Comparison of ENCODE assay signal across 1 cellular context in genomic region chr10:47370015-47370767, GRCh38.
TF ChIP-seq lines count a peak whose summit lies in the region.

No MANE protein-coding gene starts in this region.

TF ChIP-seq in HepG2, 621 proteins besides CTCF, POLR2A, EP300 and RAD21:
- no peak for TF ChIP-seq ZNF563 (CRISPR knock-in tag; IDR thresholded peaks at IDR 0.05)
- no peak for TF ChIP-seq ZNF724P (CRISPR knock-in tag; IDR thresholded peaks at IDR 0.05; ENCODE audit: borderline replicate concordance)
- TF ChIP-seq PRMT3 (CRISPR knock-in tag; IDR thresholded peaks at IDR 0.05; ENCODE audit: borderline replicate concordance, low read depth) = no peak
- no peak for TF ChIP-seq ZMAT3 (CRISPR knock-in tag; conservative IDR thresholded peaks at IDR 0.05)
- no peak for TF ChIP-seq PLRG1 (conservative IDR thresholded peaks at IDR 0.05)
- TF ChIP-seq ZNF746 (CRISPR knock-in tag; IDR thresholded peaks at IDR 0.05) = no peak
- no peak for TF ChIP-seq GZF1 (CRISPR knock-in tag; IDR thresholded peaks at IDR 0.05)
- no peak for TF ChIP-seq KDM1A (CRISPR knock-in tag; IDR thresholded peaks at IDR 0.05)
- TF ChIP-seq ZNF790 (CRISPR knock-in tag; IDR thresholded peaks at IDR 0.05; ENCODE audit: borderline replicate concordance) = no peak
- TF ChIP-seq, protein P1, sequence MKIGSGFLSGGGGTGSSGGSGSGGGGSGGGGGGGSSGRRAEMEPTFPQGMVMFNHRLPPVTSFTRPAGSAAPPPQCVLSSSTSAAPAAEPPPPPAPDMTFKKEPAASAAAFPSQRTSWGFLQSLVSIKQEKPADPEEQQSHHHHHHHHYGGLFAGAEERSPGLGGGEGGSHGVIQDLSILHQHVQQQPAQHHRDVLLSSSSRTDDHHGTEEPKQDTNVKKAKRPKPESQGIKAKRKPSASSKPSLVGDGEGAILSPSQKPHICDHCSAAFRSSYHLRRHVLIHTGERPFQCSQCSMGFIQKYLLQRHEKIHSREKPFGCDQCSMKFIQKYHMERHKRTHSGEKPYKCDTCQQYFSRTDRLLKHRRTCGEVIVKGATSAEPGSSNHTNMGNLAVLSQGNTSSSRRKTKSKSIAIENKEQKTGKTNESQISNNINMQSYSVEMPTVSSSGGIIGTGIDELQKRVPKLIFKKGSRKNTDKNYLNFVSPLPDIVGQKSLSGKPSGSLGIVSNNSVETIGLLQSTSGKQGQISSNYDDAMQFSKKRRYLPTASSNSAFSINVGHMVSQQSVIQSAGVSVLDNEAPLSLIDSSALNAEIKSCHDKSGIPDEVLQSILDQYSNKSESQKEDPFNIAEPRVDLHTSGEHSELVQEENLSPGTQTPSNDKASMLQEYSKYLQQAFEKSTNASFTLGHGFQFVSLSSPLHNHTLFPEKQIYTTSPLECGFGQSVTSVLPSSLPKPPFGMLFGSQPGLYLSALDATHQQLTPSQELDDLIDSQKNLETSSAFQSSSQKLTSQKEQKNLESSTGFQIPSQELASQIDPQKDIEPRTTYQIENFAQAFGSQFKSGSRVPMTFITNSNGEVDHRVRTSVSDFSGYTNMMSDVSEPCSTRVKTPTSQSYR (CRISPR knock-in tag; IDR thresholded peaks at IDR 0.05; ENCODE audit: borderline replicate concordance) = no peak
- TF ChIP-seq HMGXB4 (CRISPR knock-in tag; IDR thresholded peaks at IDR 0.05; ENCODE audit: borderline replicate concordance in 1 of 2, low read depth in 1 of 2) = no peak
- TF ChIP-seq ZBTB21 (CRISPR knock-in tag; IDR thresholded peaks at IDR 0.05) = no peak
- no peak for TF ChIP-seq SP140L (CRISPR knock-in tag; IDR thresholded peaks at IDR 0.05; ENCODE audit: borderline replicate concordance)
- no peak for TF ChIP-seq TBL1XR1 (IDR thresholded peaks at IDR 0.05; ENCODE audit: borderline replicate concordance, low read length, partially characterized antibody)
